In the genomic region with DNA sequence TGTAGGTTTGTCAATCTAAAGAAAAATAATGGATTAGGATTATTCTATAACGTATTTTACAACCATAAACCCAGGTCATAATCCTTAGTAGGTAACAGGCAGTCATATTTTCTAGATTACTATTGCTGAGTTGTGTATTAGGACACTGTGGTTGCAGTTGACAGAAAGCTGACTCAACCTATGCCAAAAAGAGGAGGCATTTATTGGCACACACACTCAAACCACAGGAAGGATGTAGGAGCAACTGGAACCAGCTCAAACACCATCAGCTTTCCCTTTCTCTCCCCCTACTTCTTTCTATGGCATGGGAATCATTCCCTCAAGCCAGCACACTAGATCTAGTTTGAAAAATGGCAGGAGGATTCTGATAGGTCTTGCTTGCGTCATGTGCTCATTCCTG, we compare ENCODE assay signal across 1 cellular context.
TF ChIP-seq lines count a peak whose summit lies in the region.

No MANE protein-coding gene starts in this region.

TF ChIP-seq in WTC11, 78 proteins besides CTCF, POLR2A, EP300 and RAD21 (continued from another document):
- no peak for TF ChIP-seq EMX1 (CRISPR knock-in tag; IDR thresholded peaks at IDR 0.05)
- no peak for TF ChIP-seq GABPB1 (CRISPR knock-in tag; IDR thresholded peaks at IDR 0.05)
- TF ChIP-seq AFF4 (CRISPR knock-in tag; IDR thresholded peaks at IDR 0.05; ENCODE audit: borderline replicate concordance) = no peak
- TF ChIP-seq ZNF671 (CRISPR knock-in tag; IDR thresholded peaks at IDR 0.05) = no peak
- TF ChIP-seq TCF7 (CRISPR knock-in tag; IDR thresholded peaks at IDR 0.05; ENCODE audit: low read depth) = no peak
- TF ChIP-seq, protein P1, sequence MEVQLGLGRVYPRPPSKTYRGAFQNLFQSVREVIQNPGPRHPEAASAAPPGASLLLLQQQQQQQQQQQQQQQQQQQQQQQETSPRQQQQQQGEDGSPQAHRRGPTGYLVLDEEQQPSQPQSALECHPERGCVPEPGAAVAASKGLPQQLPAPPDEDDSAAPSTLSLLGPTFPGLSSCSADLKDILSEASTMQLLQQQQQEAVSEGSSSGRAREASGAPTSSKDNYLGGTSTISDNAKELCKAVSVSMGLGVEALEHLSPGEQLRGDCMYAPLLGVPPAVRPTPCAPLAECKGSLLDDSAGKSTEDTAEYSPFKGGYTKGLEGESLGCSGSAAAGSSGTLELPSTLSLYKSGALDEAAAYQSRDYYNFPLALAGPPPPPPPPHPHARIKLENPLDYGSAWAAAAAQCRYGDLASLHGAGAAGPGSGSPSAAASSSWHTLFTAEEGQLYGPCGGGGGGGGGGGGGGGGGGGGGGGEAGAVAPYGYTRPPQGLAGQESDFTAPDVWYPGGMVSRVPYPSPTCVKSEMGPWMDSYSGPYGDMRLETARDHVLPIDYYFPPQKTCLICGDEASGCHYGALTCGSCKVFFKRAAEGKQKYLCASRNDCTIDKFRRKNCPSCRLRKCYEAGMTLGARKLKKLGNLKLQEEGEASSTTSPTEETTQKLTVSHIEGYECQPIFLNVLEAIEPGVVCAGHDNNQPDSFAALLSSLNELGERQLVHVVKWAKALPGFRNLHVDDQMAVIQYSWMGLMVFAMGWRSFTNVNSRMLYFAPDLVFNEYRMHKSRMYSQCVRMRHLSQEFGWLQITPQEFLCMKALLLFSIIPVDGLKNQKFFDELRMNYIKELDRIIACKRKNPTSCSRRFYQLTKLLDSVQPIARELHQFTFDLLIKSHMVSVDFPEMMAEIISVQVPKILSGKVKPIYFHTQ (CRISPR knock-in tag; IDR thresholded peaks at IDR 0.05) = no peak
